In the genomic region with DNA sequence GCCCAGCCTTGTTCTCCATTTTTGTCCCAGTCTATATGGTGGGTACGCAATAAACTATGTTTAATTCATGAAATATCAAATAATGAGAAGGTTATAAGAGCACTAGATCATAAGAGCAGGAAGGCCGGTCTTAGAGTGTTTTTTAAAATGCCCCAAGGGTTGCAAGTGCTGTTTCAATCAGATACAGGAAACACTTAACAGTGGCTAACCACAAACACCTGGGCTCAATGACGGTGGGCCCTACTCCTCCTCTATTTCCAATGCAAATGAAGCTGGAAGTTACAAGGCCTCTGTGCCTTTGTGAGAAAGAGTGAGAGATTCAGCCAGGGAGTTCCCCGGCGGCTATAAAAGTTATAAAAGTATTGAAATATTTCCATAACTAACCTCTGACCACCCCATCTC, we compare ENCODE assay signal across 8 cellular contexts. TPM values are rescaled to one million over a fixed set of nuclear protein-coding genes. Genes with fewer than 3 reads are reported as not detected.
DNase-seq lines count a peak whose midpoint lies in the region; ATAC-seq and TF ChIP-seq lines count a peak whose summit lies in the region.

No MANE protein-coding gene starts in this region.

- H3K4me1 ChIP-seq in mesenchymal stem cell (ENCODE audit: control insufficient read depth, insufficient read depth, low read depth, low read length) = no peaks in the 10 kb centered on the region

- no peak overlapping the region for H2BK5ac ChIP-seq in mesenchymal stem cell (ENCODE audit: low read depth, low read length, poor library complexity, severe bottlenecking)

- no peak overlapping the region for H3K14ac ChIP-seq in mesenchymal stem cell (ENCODE audit: low read length in 2 of 2)

- no peak overlapping the region for H2BK12ac ChIP-seq in mesenchymal stem cell (ENCODE audit: low read length in 2 of 2)

- peaks cover 30 to 42% (median 38%) of the 10 kb centered on the region in 3 donors for H3K4me1 Mint-ChIP-seq in IgD-negative memory B cell
- peaks cover 42% of the 10 kb centered on the region for H3K4me1 Mint-ChIP-seq in activated CD8-positive, alpha-beta T cell treated with anti-CD3 and anti-CD28 coated beads, Interleukin-2, amount 10 ng/mL, durations not matched to agents 7 days and 5 days (ENCODE audit: low read depth)
- H3K4me1 Mint-ChIP-seq in mesothelial cell of epicardium = no peaks in the 10 kb centered on the region

- DNase-seq in DMS79 treated with DMSO at 0.1 percent for 48 hours (lab: John Stamatoyannopoulos, UW) (peak; percentile 96), mesenchymal stem cell (peak; percentile 24), posterior vena cava (ENCODE audit: low spot score) (no peak), NCI-H146 treated with DMSO at 0.1 percent for 48 hours (lab: John Stamatoyannopoulos, UW; ENCODE audit: unreplicated experiment) (no peak), mesothelial cell of epicardium (ENCODE audit: low spot score in 2 of 2, unreplicated experiment in 2 of 2) (no peak)
- DNase-seq in activated CD8-positive, alpha-beta T cell treated with anti-CD3 and anti-CD28 coated beads, Interleukin-2, amount 10 ng/mL, durations not matched to agents 7 days and 5 days = peak; percentile 84

- no peaks in the 10 kb centered on the region for H3K79me1 ChIP-seq in mesenchymal stem cell (replicated peaks; ENCODE audit: low read length, poor library complexity, severe bottlenecking)

- H3K4me3 ChIP-seq in mesenchymal stem cell (ENCODE audit: insufficient read depth in 1 of 2, low read depth in 1 of 2, low read length in 2 of 2) = no peak overlapping the region

- no peak overlapping the region for H2AFZ ChIP-seq in mesenchymal stem cell (ENCODE audit: low read depth, low read length)

- no peak overlapping the region for H4K8ac ChIP-seq in mesenchymal stem cell (ENCODE audit: low read length)

- no peak overlapping the region for H3K18ac ChIP-seq in mesenchymal stem cell (ENCODE audit: low read depth in 1 of 2, low read length in 2 of 2)

- H3K4me3 Mint-ChIP-seq in IgD-negative memory B cell (peak overlapping the region in 3 of 4 donors; percentile 39 to 88 (median 83)), mesothelial cell of epicardium (no peak overlapping the region)
- H3K4me3 Mint-ChIP-seq in activated CD8-positive, alpha-beta T cell treated with anti-CD3 and anti-CD28 coated beads, Interleukin-2, amount 10 ng/mL, durations not matched to agents 7 days and 5 days = peak overlapping the region; percentile 20

- no peak overlapping the region for H2BK15ac ChIP-seq in mesenchymal stem cell (ENCODE audit: low read depth, poor library complexity, severe bottlenecking)

- no peaks in the 10 kb centered on the region for H3K27me3 ChIP-seq in mesenchymal stem cell (ENCODE audit: control insufficient read depth in 1 of 2, insufficient read depth in 1 of 2, low read length in 2 of 2)

- H3K27me3 Mint-ChIP-seq in IgD-negative memory B cell (peaks cover 41% of the 10 kb centered on the region), mesothelial cell of epicardium (ENCODE audit: low read depth) (no peaks in the 10 kb centered on the region)
- no peaks in the 10 kb centered on the region for H3K27me3 Mint-ChIP-seq in activated CD8-positive, alpha-beta T cell treated with anti-CD3 and anti-CD28 coated beads, Interleukin-2, amount 10 ng/mL, durations not matched to agents 7 days and 5 days (ENCODE audit: low read depth)

- POLR2A ChIA-PET in activated CD8-positive, alpha-beta T cell treated with anti-CD3 and anti-CD28 coated beads, Interleukin-2, amount 10 ng/mL, durations not matched to agents 7 days and 5 days (lab: Charles Lee) = interaction anchor here (0.7 to 2.7 kb wide), 3 partner anchors 19 to 1142 kb away, joined by 3 to 21 read pairs (median 3); a partner anchor contains a TSS

- CTCF ChIA-PET in activated CD8-positive, alpha-beta T cell treated with anti-CD3 and anti-CD28 coated beads, Interleukin-2, amount 10 ng/mL, durations not matched to agents 7 days and 5 days (lab: Charles Lee) = interaction anchor here (0.6 to 1.2 kb wide), 3 partner anchors 18 to 28 kb away, joined by 3 read pairs; a partner anchor contains a TSS

- H3K9me3 Mint-ChIP-seq in IgD-negative memory B cell = peaks cover 6 to 9% (median 7%) of the 10 kb centered on the region in 3 donors
- H3K9me3 Mint-ChIP-seq in activated CD8-positive, alpha-beta T cell treated with anti-CD3 and anti-CD28 coated beads, Interleukin-2, amount 10 ng/mL, durations not matched to agents 7 days and 5 days (ENCODE audit: insufficient read depth) = peaks cover 19% of the 10 kb centered on the region
- H3K9me3 Mint-ChIP-seq in mesothelial cell of epicardium = peaks cover 31% of the 10 kb centered on the region

- peak overlapping the region; percentile 33 to 73 (median 43) for H3K27ac Mint-ChIP-seq in IgD-negative memory B cell
- peak overlapping the region; percentile 86 for H3K27ac Mint-ChIP-seq in activated CD8-positive, alpha-beta T cell treated with anti-CD3 and anti-CD28 coated beads, Interleukin-2, amount 10 ng/mL, durations not matched to agents 7 days and 5 days
- H3K27ac Mint-ChIP-seq in mesothelial cell of epicardium = no peak overlapping the region

- H3K9me3 ChIP-seq in mesenchymal stem cell (ENCODE audit: control insufficient read depth, low read length) = no peaks in the 10 kb centered on the region

- no peak overlapping the region for H3K9ac ChIP-seq in mesenchymal stem cell (ENCODE audit: low read length)

- H3K36me3 ChIP-seq in mesenchymal stem cell (ENCODE audit: control insufficient read depth in 1 of 2, insufficient read depth in 2 of 2, low read depth in 1 of 2, low read length in 2 of 2) = no peaks in the 10 kb centered on the region

- no peak overlapping the region for H3K4me2 ChIP-seq in mesenchymal stem cell (ENCODE audit: low read length, poor library complexity, severe bottlenecking)

- H2AK5ac ChIP-seq in mesenchymal stem cell (ENCODE audit: low read length, severe bottlenecking) = no peak overlapping the region

- peak; percentile 98 for ATAC-seq in GM21515 (IDR thresholded peaks at IDR 0.05; ENCODE audit: unreplicated experiment)
- ATAC-seq in activated CD8-positive, alpha-beta T cell treated with anti-CD3 and anti-CD28 coated beads, Interleukin-2, amount 10 ng/mL, durations not matched to agents 7 days and 5 days = peak; percentile 94

- intact Hi-C loops in posterior vena cava (cut with DNase I) = no loop called here

- H3K27ac ChIP-seq in mesenchymal stem cell (ENCODE audit: low read length, poor library complexity, severe bottlenecking) = no peak overlapping the region

- WGBS in mesenchymal stem cell = 0% methylated on average over 1 of the region's 5 CpGs

- H3K36me3 Mint-ChIP-seq in IgD-negative memory B cell (peaks cover 2% of the 10 kb centered on the region), mesothelial cell of epicardium (no peaks in the 10 kb centered on the region)
- peaks cover 16% of the 10 kb centered on the region for H3K36me3 Mint-ChIP-seq in activated CD8-positive, alpha-beta T cell treated with anti-CD3 and anti-CD28 coated beads, Interleukin-2, amount 10 ng/mL, durations not matched to agents 7 days and 5 days (ENCODE audit: low read depth)

- H3K4ac ChIP-seq in mesenchymal stem cell (ENCODE audit: low read depth in 1 of 2, low read length in 2 of 2) = no peak overlapping the region

- H4K91ac ChIP-seq in mesenchymal stem cell (ENCODE audit: low read length) = no peak overlapping the region

- TF ChIP-seq CTCF in mesothelial cell of epicardium (IDR thresholded peaks at IDR 0.05; ENCODE audit: unreplicated experiment) = no peak

- H2BK120ac ChIP-seq in mesenchymal stem cell (ENCODE audit: low read depth, low read length) = no peak overlapping the region

- no peak overlapping the region for H3K23ac ChIP-seq in mesenchymal stem cell (ENCODE audit: low read length in 2 of 2)

RNA-seq across cellular contexts. Expression of a gene that starts 18.9 kb away (rescaled TPM):
- polyA plus RNA-seq in IgD-negative memory B cell = 39.5 TPM
- total RNA-seq in activated CD8-positive, alpha-beta T cell treated with anti-CD3 and anti-CD28 coated beads, Interleukin-2, amount 10 ng/mL, durations not matched to agents 7 days and 5 days = 10 to 100 TPM; 64.3 to 68.3 TPM
- 13.7 TPM for polyA plus RNA-seq in mesenchymal stem cell (2013, experiment 1 of 2)
- polyA plus RNA-seq in mesenchymal stem cell (2013, experiment 2 of 2) = 14.0 TPM
- 10 to 100 TPM; 41.8 to 48.6 TPM for total RNA-seq in posterior vena cava
- total RNA-seq in mesothelial cell of epicardium = 59.9 to 61.4 TPM (median 60.2 TPM) in 3 replicates

RNA-seq across cellular contexts. Expression of a gene that starts 28.1 kb away (rescaled TPM):
- 42.7 TPM for polyA plus RNA-seq in IgD-negative memory B cell
- 10 to 100 TPM; 51.1 to 52.5 TPM for total RNA-seq in activated CD8-positive, alpha-beta T cell treated with anti-CD3 and anti-CD28 coated beads, Interleukin-2, amount 10 ng/mL, durations not matched to agents 7 days and 5 days
- polyA plus RNA-seq in mesenchymal stem cell (2013, experiment 1 of 2) = 16.6 TPM
- 17.1 TPM for polyA plus RNA-seq in mesenchymal stem cell (2013, experiment 2 of 2)
- total RNA-seq in posterior vena cava = 10 to 100 TPM; 21.3 to 21.4 TPM
- 32.9 to 34.7 TPM (median 34.1 TPM) in 3 replicates for total RNA-seq in mesothelial cell of epicardium

RNA-seq across cellular contexts. Expression of a gene that starts 55.9 kb away (rescaled TPM):
- polyA plus RNA-seq in IgD-negative memory B cell = 6.7 TPM
- 10 to 100 TPM; 14.5 to 15.0 TPM for total RNA-seq in activated CD8-positive, alpha-beta T cell treated with anti-CD3 and anti-CD28 coated beads, Interleukin-2, amount 10 ng/mL, durations not matched to agents 7 days and 5 days
- polyA plus RNA-seq in mesenchymal stem cell (2013, experiment 1 of 2) = 10.9 TPM
- polyA plus RNA-seq in mesenchymal stem cell (2013, experiment 2 of 2) = 10.8 TPM
- total RNA-seq in posterior vena cava (10 to 100 TPM; 14.2 to 15.4 TPM), mesothelial cell of epicardium (23.1 to 24.6 TPM (median 24.1 TPM) in 3 replicates)

Comparison
In these comparisons a context has a peak if more than half of its experiments do, and no peak if none do; other contexts are left out.
1. DNase-seq: peak in DMS79 treated with DMSO at 0.1 percent for 48 hours (single experiment), activated CD8-positive, alpha-beta T cell treated with anti-CD3 and anti-CD28 coated beads, Interleukin-2, amount 10 ng/mL, durations not matched to agents 7 days and 5 days (single experiment) and mesenchymal stem cell (single experiment); none in posterior vena cava (single experiment), NCI-H146 treated with DMSO at 0.1 percent for 48 hours (single experiment) and mesothelial cell of epicardium (0 of 2).